1 cellular context compared by ENCODE assay signal in the genomic region with DNA sequence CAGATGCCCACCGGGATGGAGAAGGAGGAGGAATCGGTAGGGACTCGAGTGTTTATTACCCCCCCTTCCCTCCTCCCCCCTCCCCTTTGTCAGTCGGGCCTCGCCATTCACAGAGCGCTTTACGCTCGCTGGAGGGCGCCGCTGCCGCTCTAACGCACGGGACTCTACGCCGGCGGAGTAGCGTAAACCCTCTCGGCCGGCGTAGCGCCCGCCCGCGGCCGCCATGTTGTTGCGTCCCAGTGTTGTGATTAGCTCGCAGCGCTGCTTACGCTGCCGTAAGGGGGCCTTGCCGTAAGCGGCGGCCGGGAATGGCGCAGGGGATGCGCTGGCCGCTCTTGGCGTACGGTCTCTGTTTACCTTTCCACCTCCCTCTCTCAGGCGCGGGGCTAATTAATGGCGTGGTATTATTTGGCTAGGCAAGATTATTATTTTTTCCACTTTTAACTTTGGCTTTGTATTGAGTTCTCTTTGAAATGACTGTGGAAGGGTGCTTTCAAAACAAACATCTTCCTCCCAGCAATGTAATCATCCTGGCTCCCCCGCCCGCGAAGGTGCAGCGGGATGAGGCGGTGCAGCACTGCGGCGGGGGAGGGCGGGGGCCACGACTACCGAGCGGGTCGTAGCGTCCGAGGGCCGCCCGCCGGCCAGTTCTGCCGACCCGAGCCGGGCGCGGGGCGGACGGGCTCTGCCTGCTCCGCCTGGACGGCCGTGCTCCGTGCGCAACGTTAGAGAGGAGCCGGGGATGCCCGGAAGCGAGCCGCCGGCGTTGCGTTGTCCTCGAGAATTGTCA.
A peak's percentile ranks its signal among the peaks of the same experiment; 100 is the strongest.
TF ChIP-seq lines count a peak whose summit lies in the region.

No MANE protein-coding gene starts in this region.

TF ChIP-seq in K562, 482 proteins besides CTCF, POLR2A, EP300 and RAD21 (continued from another document and continues in another):
- TF ChIP-seq, protein P1, sequence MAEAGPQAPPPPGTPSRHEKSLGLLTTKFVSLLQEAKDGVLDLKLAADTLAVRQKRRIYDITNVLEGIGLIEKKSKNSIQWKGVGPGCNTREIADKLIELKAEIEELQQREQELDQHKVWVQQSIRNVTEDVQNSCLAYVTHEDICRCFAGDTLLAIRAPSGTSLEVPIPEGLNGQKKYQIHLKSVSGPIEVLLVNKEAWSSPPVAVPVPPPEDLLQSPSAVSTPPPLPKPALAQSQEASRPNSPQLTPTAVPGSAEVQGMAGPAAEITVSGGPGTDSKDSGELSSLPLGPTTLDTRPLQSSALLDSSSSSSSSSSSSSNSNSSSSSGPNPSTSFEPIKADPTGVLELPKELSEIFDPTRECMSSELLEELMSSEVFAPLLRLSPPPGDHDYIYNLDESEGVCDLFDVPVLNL (CRISPR knock-in tag; IDR thresholded peaks at IDR 0.05; ENCODE audit: low read depth) = no peak
- TF ChIP-seq BDP1 (IDR thresholded peaks at IDR 0.05; ENCODE audit: insufficient read depth, insufficient read length) (no peak), BRD4 (IDR thresholded peaks at IDR 0.05) (no peak; the same call in 1 of the 2 replicates), EHMT2 (IDR thresholded peaks at IDR 0.05) (no peak), ZNF695 (CRISPR knock-in tag; IDR thresholded peaks at IDR 0.05) (no peak), ZNF77 (CRISPR knock-in tag; IDR thresholded peaks at IDR 0.05) (no peak), ZNF184 (CRISPR knock-in tag; IDR thresholded peaks at IDR 0.05) (no peak), NFIX (CRISPR knock-in tag; IDR thresholded peaks at IDR 0.05; ENCODE audit: low read depth) (no peak), L3MBTL2 (IDR thresholded peaks at IDR 0.05) (no peak), ZNF174 (CRISPR knock-in tag; IDR thresholded peaks at IDR 0.05) (no peak), ZBTB1 (CRISPR knock-in tag; IDR thresholded peaks at IDR 0.05; ENCODE audit: borderline replicate concordance, low read depth) (no peak), PHTF2 (CRISPR knock-in tag; IDR thresholded peaks at IDR 0.05) (no peak), ZNF124 (CRISPR knock-in tag; IDR thresholded peaks at IDR 0.05) (no peak), PHF21A (IDR thresholded peaks at IDR 0.05; ENCODE audit: borderline replicate concordance, low read depth) (no peak), ZNF79 (CRISPR knock-in tag; IDR thresholded peaks at IDR 0.05; ENCODE audit: low read depth) (no peak), SMARCA5 (IDR thresholded peaks at IDR 0.05) (no peak), BRD9 (IDR thresholded peaks at IDR 0.05; ENCODE audit: low read depth, partially characterized antibody) (no peak), ZNF23 (CRISPR knock-in tag; IDR thresholded peaks at IDR 0.05) (no peak), ZEB2 (IDR thresholded peaks at IDR 0.05) (no peak), KHSRP (IDR thresholded peaks at IDR 0.05) (no peak), CBFA2T2 (conservative IDR thresholded peaks at IDR 0.05) (no peak), ZNF354B (CRISPR knock-in tag; IDR thresholded peaks at IDR 0.05) (no peak), MYNN (IDR thresholded peaks at IDR 0.05) (no peak), MYNN (CRISPR knock-in tag; IDR thresholded peaks at IDR 0.05) (no peak), NFATC3 (IDR thresholded peaks at IDR 0.05) (no peak), SIRT6 (IDR thresholded peaks at IDR 0.05; ENCODE audit: low read depth, low read length) (no peak), PRPF4 (IDR thresholded peaks at IDR 0.05; ENCODE audit: insufficient read depth, low read depth, low read length, poor library complexity, severe bottlenecking) (no peak), ZC3H8 (IDR thresholded peaks at IDR 0.05) (no peak), EWSR1 (IDR thresholded peaks at IDR 0.05; ENCODE audit: borderline replicate concordance, low read depth, partially characterized antibody) (no peak), ZNF24 (IDR thresholded peaks at IDR 0.05) (peak; percentile 100), MYBL2 (IDR thresholded peaks at IDR 0.05; ENCODE audit: low read depth) (no peak), MYBL2 (CRISPR knock-in tag; IDR thresholded peaks at IDR 0.05; ENCODE audit: borderline replicate concordance) (no peak; the same call in 1 of the 2 replicates), ESRRB (CRISPR knock-in tag; IDR thresholded peaks at IDR 0.05; ENCODE audit: borderline replicate concordance) (no peak), PYGO2 (tag; IDR thresholded peaks at IDR 0.05) (no peak), ZNF764 (CRISPR knock-in tag; IDR thresholded peaks at IDR 0.05; ENCODE audit: low read depth) (no peak), CBX1 (IDR thresholded peaks at IDR 0.05; ENCODE audit: low read depth) (no peak)
- TF ChIP-seq, protein P2, sequence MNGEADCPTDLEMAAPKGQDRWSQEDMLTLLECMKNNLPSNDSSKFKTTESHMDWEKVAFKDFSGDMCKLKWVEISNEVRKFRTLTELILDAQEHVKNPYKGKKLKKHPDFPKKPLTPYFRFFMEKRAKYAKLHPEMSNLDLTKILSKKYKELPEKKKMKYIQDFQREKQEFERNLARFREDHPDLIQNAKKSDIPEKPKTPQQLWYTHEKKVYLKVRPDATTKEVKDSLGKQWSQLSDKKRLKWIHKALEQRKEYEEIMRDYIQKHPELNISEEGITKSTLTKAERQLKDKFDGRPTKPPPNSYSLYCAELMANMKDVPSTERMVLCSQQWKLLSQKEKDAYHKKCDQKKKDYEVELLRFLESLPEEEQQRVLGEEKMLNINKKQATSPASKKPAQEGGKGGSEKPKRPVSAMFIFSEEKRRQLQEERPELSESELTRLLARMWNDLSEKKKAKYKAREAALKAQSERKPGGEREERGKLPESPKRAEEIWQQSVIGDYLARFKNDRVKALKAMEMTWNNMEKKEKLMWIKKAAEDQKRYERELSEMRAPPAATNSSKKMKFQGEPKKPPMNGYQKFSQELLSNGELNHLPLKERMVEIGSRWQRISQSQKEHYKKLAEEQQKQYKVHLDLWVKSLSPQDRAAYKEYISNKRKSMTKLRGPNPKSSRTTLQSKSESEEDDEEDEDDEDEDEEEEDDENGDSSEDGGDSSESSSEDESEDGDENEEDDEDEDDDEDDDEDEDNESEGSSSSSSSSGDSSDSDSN (IDR thresholded peaks at IDR 0.05; ENCODE audit: borderline replicate concordance in 1 of 2, low read depth in 2 of 2, low read length in 2 of 2) = no peak
- TF ChIP-seq, protein P3, sequence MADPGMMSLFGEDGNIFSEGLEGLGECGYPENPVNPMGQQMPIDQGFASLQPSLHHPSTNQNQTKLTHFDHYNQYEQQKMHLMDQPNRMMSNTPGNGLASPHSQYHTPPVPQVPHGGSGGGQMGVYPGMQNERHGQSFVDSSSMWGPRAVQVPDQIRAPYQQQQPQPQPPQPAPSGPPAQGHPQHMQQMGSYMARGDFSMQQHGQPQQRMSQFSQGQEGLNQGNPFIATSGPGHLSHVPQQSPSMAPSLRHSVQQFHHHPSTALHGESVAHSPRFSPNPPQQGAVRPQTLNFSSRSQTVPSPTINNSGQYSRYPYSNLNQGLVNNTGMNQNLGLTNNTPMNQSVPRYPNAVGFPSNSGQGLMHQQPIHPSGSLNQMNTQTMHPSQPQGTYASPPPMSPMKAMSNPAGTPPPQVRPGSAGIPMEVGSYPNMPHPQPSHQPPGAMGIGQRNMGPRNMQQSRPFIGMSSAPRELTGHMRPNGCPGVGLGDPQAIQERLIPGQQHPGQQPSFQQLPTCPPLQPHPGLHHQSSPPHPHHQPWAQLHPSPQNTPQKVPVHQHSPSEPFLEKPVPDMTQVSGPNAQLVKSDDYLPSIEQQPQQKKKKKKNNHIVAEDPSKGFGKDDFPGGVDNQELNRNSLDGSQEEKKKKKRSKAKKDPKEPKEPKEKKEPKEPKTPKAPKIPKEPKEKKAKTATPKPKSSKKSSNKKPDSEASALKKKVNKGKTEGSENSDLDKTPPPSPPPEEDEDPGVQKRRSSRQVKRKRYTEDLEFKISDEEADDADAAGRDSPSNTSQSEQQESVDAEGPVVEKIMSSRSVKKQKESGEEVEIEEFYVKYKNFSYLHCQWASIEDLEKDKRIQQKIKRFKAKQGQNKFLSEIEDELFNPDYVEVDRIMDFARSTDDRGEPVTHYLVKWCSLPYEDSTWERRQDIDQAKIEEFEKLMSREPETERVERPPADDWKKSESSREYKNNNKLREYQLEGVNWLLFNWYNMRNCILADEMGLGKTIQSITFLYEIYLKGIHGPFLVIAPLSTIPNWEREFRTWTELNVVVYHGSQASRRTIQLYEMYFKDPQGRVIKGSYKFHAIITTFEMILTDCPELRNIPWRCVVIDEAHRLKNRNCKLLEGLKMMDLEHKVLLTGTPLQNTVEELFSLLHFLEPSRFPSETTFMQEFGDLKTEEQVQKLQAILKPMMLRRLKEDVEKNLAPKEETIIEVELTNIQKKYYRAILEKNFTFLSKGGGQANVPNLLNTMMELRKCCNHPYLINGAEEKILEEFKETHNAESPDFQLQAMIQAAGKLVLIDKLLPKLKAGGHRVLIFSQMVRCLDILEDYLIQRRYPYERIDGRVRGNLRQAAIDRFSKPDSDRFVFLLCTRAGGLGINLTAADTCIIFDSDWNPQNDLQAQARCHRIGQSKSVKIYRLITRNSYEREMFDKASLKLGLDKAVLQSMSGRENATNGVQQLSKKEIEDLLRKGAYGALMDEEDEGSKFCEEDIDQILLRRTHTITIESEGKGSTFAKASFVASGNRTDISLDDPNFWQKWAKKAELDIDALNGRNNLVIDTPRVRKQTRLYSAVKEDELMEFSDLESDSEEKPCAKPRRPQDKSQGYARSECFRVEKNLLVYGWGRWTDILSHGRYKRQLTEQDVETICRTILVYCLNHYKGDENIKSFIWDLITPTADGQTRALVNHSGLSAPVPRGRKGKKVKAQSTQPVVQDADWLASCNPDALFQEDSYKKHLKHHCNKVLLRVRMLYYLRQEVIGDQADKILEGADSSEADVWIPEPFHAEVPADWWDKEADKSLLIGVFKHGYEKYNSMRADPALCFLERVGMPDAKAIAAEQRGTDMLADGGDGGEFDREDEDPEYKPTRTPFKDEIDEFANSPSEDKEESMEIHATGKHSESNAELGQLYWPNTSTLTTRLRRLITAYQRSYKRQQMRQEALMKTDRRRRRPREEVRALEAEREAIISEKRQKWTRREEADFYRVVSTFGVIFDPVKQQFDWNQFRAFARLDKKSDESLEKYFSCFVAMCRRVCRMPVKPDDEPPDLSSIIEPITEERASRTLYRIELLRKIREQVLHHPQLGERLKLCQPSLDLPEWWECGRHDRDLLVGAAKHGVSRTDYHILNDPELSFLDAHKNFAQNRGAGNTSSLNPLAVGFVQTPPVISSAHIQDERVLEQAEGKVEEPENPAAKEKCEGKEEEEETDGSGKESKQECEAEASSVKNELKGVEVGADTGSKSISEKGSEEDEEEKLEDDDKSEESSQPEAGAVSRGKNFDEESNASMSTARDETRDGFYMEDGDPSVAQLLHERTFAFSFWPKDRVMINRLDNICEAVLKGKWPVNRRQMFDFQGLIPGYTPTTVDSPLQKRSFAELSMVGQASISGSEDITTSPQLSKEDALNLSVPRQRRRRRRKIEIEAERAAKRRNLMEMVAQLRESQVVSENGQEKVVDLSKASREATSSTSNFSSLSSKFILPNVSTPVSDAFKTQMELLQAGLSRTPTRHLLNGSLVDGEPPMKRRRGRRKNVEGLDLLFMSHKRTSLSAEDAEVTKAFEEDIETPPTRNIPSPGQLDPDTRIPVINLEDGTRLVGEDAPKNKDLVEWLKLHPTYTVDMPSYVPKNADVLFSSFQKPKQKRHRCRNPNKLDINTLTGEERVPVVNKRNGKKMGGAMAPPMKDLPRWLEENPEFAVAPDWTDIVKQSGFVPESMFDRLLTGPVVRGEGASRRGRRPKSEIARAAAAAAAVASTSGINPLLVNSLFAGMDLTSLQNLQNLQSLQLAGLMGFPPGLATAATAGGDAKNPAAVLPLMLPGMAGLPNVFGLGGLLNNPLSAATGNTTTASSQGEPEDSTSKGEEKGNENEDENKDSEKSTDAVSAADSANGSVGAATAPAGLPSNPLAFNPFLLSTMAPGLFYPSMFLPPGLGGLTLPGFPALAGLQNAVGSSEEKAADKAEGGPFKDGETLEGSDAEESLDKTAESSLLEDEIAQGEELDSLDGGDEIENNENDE (IDR thresholded peaks at IDR 0.05; ENCODE audit: low read depth, low read length) = no peak
- TF ChIP-seq, protein P4, sequence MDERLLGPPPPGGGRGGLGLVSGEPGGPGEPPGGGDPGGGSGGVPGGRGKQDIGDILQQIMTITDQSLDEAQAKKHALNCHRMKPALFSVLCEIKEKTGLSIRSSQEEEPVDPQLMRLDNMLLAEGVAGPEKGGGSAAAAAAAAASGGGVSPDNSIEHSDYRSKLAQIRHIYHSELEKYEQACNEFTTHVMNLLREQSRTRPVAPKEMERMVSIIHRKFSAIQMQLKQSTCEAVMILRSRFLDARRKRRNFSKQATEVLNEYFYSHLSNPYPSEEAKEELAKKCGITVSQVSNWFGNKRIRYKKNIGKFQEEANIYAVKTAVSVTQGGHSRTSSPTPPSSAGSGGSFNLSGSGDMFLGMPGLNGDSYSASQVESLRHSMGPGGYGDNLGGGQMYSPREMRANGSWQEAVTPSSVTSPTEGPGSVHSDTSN (CRISPR knock-in tag; IDR thresholded peaks at IDR 0.05; ENCODE audit: low read depth) = no peak
- TF ChIP-seq, protein P4 (tag; conservative IDR thresholded peaks at IDR 0.05; ENCODE audit: low read depth) = no peak
- TF ChIP-seq, protein P5, sequence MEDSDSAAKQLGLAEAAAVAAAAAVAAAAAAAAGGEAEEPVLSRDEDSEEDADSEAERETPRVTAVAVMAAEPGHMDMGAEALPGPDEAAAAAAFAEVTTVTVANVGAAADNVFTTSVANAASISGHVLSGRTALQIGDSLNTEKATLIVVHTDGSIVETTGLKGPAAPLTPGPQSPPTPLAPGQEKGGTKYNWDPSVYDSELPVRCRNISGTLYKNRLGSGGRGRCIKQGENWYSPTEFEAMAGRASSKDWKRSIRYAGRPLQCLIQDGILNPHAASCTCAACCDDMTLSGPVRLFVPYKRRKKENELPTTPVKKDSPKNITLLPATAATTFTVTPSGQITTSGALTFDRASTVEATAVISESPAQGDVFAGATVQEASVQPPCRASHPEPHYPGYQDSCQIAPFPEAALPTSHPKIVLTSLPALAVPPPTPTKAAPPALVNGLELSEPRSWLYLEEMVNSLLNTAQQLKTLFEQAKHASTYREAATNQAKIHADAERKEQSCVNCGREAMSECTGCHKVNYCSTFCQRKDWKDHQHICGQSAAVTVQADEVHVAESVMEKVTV (CRISPR knock-in tag; IDR thresholded peaks at IDR 0.05) = 0 out of 2 replicates have a peak, but pooled peaks have one; percentile 29
- TF ChIP-seq, protein P6, sequence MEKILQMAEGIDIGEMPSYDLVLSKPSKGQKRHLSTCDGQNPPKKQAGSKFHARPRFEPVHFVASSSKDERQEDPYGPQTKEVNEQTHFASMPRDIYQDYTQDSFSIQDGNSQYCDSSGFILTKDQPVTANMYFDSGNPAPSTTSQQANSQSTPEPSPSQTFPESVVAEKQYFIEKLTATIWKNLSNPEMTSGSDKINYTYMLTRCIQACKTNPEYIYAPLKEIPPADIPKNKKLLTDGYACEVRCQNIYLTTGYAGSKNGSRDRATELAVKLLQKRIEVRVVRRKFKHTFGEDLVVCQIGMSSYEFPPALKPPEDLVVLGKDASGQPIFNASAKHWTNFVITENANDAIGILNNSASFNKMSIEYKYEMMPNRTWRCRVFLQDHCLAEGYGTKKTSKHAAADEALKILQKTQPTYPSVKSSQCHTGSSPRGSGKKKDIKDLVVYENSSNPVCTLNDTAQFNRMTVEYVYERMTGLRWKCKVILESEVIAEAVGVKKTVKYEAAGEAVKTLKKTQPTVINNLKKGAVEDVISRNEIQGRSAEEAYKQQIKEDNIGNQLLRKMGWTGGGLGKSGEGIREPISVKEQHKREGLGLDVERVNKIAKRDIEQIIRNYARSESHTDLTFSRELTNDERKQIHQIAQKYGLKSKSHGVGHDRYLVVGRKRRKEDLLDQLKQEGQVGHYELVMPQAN (IDR thresholded peaks at IDR 0.05; ENCODE audit: borderline replicate concordance) = no peak
